ENCODE assay signal across 29 cellular contexts in genomic region chr2:68805025-68805424, GRCh38.
DNase-seq lines count a peak whose midpoint lies in the region; ATAC-seq lines count a peak whose summit lies in the region.
"Had no signal": no experiment of that assay in that cellular context is flagged by ENCODE, and none has a peak within 500 bp of the region (broad histone marks: within the 10 kb centered on the region; RNA-seq: fewer than 3 reads in every experiment).

No MANE protein-coding gene starts in this region.

- H3K27ac Mint-ChIP-seq in T-helper 1 cell treated with Interleukin-12 subunit alpha and Interleukin-12 subunit beta and Interleukin-4 antibody, amounts not matched to agents 30 μg/mL and 1 μg/mL, for 36 hours: peak overlapping the region; percentile 64
- H3K27ac Mint-ChIP-seq in stimulated activated naive CD8-positive, alpha-beta T cell treated with anti-CD3 and anti-CD28 coated beads, Interleukin-15, Interleukin-2, amounts not matched to agents 100 ng/mL and 50 ng/mL, for 24 hours: peak overlapping the region; percentile 63
- H3K27ac Mint-ChIP-seq in effector memory CD8-positive, alpha-beta T cell: peak overlapping the region; percentile 17 to 77
- H3K27ac Mint-ChIP-seq: brain, type B pancreatic cell had no signal

- no peak for ATAC-seq in stimulated activated naive CD8-positive, alpha-beta T cell treated with anti-CD3 and anti-CD28 coated beads, Interleukin-15, Interleukin-2, amounts not matched to agents 100 U/mL and 50 U/mL, for 24 hours
- ATAC-seq in effector memory CD8-positive, alpha-beta T cell (replicated peaks): no peak
- ATAC-seq in HG02623 (IDR thresholded peaks at IDR 0.05; ENCODE audit: unreplicated experiment): no peak
- ATAC-seq: gastrocnemius medialis; naive thymus-derived CD8-positive, alpha-beta T cell had no signal

- no peak overlapping the region for H3K4me3 Mint-ChIP-seq in T-helper 1 cell treated with Interleukin-12 subunit alpha and Interleukin-12 subunit beta and Interleukin-4 antibody, amounts not matched to agents 30 μg/mL and 1 μg/mL, for 36 hours
- no peak overlapping the region for H3K4me3 Mint-ChIP-seq in stimulated activated naive CD8-positive, alpha-beta T cell treated with anti-CD3 and anti-CD28 coated beads, Interleukin-15, Interleukin-2, amounts not matched to agents 100 ng/mL and 50 ng/mL, for 24 hours
- H3K4me3 Mint-ChIP-seq in effector memory CD8-positive, alpha-beta T cell: peak overlapping the region in 1 of 2 donors; percentile 30
- H3K4me3 Mint-ChIP-seq: brain, type B pancreatic cell had no signal

- H3K4me1 Mint-ChIP-seq in T-helper 1 cell treated with Interleukin-12 subunit alpha and Interleukin-12 subunit beta and Interleukin-4 antibody, amounts not matched to agents 30 μg/mL and 1 μg/mL, for 36 hours (ENCODE audit: low read depth): peaks cover 41% of the 10 kb centered on the region
- H3K4me1 Mint-ChIP-seq in stimulated activated naive CD8-positive, alpha-beta T cell treated with anti-CD3 and anti-CD28 coated beads, Interleukin-15, Interleukin-2, amounts not matched to agents 100 ng/mL and 50 ng/mL, for 24 hours (ENCODE audit: low read depth): peaks cover 46% of the 10 kb centered on the region
- peaks cover 44 to 63% of the 10 kb centered on the region in 2 donors for H3K4me1 Mint-ChIP-seq in effector memory CD8-positive, alpha-beta T cell (ENCODE audit: low read depth in 2 of 2)

- H3K36me3 Mint-ChIP-seq in T-helper 1 cell treated with Interleukin-12 subunit alpha and Interleukin-12 subunit beta and Interleukin-4 antibody, amounts not matched to agents 30 μg/mL and 1 μg/mL, for 36 hours (ENCODE audit: low read depth): peaks cover 55% of the 10 kb centered on the region
- H3K36me3 Mint-ChIP-seq in stimulated activated naive CD8-positive, alpha-beta T cell treated with anti-CD3 and anti-CD28 coated beads, Interleukin-15, Interleukin-2, amounts not matched to agents 100 ng/mL and 50 ng/mL, for 24 hours (ENCODE audit: low read depth): peaks cover 54% of the 10 kb centered on the region
- H3K36me3 Mint-ChIP-seq in effector memory CD8-positive, alpha-beta T cell (ENCODE audit: insufficient read depth): peaks cover 49% of the 10 kb centered on the region
- H3K36me3 Mint-ChIP-seq: brain, type B pancreatic cell had no signal

- DNase-seq in T-helper 1 cell (no peak), SKM-1 treated with dmso at 0.1 percent for 144 hours (lab: John Stamatoyannopoulos, UW; ENCODE audit: unreplicated experiment) (no peak), cortex of kidney (lab: John Stamatoyannopoulos, UW) (no peak)
- DNase-seq in stimulated activated naive CD8-positive, alpha-beta T cell treated with anti-CD3 and anti-CD28 coated beads, Interleukin-15, Interleukin-2, amounts not matched to agents 100 U/mL and 50 U/mL, for 24 hours: no peak
- no peak for DNase-seq in effector memory CD8-positive, alpha-beta T cell
- DNase-seq: activated CD4-positive, alpha-beta T cell treated with anti-CD3 and anti-CD28 coated beads, Interleukin-2, amount 50 U/mL, for 1 hour; activated gamma-delta T cell; activated T-cell treated with anti-CD3 and anti-CD28 coated beads for 4 hours; amniotic stem cell; DMS79 treated with DMSO at 0.1 percent for 48 hours; gastrocnemius medialis; GDM1; GM23248; kidney glomerular epithelial cell; naive thymus-derived CD8-positive, alpha-beta T cell; NCI-H1092; NCI-H1694; occipital lobe; sigmoid colon; stimulated activated CD4-positive, alpha-beta T cell treated with anti-CD3 and anti-CD28 coated beads, Interleukin-4, amount 100 ng/mL, for 1 hour; substantia nigra; SW 1271; T1000; WERI-Rb-1 had no signal

- no peaks in the 10 kb centered on the region for H3K9me3 Mint-ChIP-seq in T-helper 1 cell treated with Interleukin-12 subunit alpha and Interleukin-12 subunit beta and Interleukin-4 antibody, amounts not matched to agents 30 μg/mL and 1 μg/mL, for 36 hours
- no peaks in the 10 kb centered on the region for H3K9me3 Mint-ChIP-seq in stimulated activated naive CD8-positive, alpha-beta T cell treated with anti-CD3 and anti-CD28 coated beads, Interleukin-15, Interleukin-2, amounts not matched to agents 100 ng/mL and 50 ng/mL, for 24 hours
- H3K9me3 Mint-ChIP-seq in effector memory CD8-positive, alpha-beta T cell: no peaks in the 10 kb centered on the region
- H3K9me3 Mint-ChIP-seq: brain; naive thymus-derived CD8-positive, alpha-beta T cell; type B pancreatic cell had no signal

- H3K27me3 Mint-ChIP-seq in T-helper 1 cell treated with Interleukin-12 subunit alpha and Interleukin-12 subunit beta and Interleukin-4 antibody, amounts not matched to agents 30 μg/mL and 1 μg/mL, for 36 hours (ENCODE audit: low read depth): no peaks in the 10 kb centered on the region
- H3K27me3 Mint-ChIP-seq in stimulated activated naive CD8-positive, alpha-beta T cell treated with anti-CD3 and anti-CD28 coated beads, Interleukin-15, Interleukin-2, amounts not matched to agents 100 ng/mL and 50 ng/mL, for 24 hours: no peaks in the 10 kb centered on the region
- H3K27me3 Mint-ChIP-seq in effector memory CD8-positive, alpha-beta T cell: no peaks in the 10 kb centered on the region
- H3K27me3 Mint-ChIP-seq: naive thymus-derived CD8-positive, alpha-beta T cell; type B pancreatic cell had no signal
